In the genomic region with DNA sequence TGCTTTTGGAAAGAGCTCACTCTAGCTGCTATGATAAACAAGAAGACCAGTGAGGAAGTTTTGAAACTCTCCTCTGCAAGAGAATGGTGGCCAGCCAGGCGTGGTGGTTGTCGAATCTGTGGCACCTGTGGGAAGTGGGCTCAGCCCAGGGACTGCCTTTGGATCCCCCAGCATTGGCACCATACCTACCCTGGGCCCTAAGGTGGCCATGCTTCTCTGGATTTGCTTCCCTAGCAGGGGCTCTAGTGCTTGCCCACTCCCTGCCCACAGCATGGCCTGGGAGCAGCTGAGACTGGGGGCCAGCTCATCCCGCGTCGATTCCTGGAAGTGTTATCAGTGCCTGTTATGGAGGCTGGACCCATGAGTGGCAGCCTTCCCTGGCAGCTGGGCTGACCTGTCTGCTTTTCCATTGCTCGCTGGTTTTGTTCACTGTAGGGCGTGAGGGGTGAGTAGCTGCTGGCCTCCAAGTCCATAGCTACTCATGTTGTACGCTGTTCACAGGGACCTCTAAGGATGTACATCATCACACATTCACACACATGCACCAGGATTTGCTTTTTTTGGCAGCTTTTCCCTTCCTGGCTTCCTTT, we compare ENCODE assay signal across 12 cellular contexts. TPM values are rescaled to one million over a fixed set of nuclear protein-coding genes. Genes with fewer than 3 reads are reported as not detected.
DNase-seq lines count a peak whose midpoint lies in the region; ATAC-seq and TF ChIP-seq lines count a peak whose summit lies in the region.
"Had no signal": no experiment of that assay in that cellular context is flagged by ENCODE, and none has a peak within 500 bp of the region (broad histone marks: within the 10 kb centered on the region; RNA-seq: fewer than 3 reads in every experiment).

No MANE protein-coding gene starts in this region.

- no peak for TF ChIP-seq CTCF in type B pancreatic cell (conservative IDR thresholded peaks at IDR 0.05)

- H3K9me3 Mint-ChIP-seq in activated T-helper 17 cell treated with anti-CD3 and anti-CD28 coated beads, Interleukin-2, amount 50 U/mL, for 72 hours, result no peaks in the 10 kb centered on the region
- no peaks in the 10 kb centered on the region for H3K9me3 Mint-ChIP-seq in type B pancreatic cell
- H3K9me3 Mint-ChIP-seq: activated naive CD4-positive, alpha-beta T cell treated with anti-CD3 and anti-CD28 coated beads, Interleukin-2, amount 50 U/mL, for 72 hours had no signal

- peak overlapping the region; percentile 94 for H3K4me3 Mint-ChIP-seq in activated T-helper 17 cell treated with anti-CD3 and anti-CD28 coated beads, Interleukin-2, amount 50 U/mL, for 72 hours
- peak overlapping the region; percentile 71 for H3K4me3 Mint-ChIP-seq in type B pancreatic cell

- peaks cover 13% of the 10 kb centered on the region for H3K4me1 Mint-ChIP-seq in activated T-helper 17 cell treated with anti-CD3 and anti-CD28 coated beads, Interleukin-2, amount 50 U/mL, for 72 hours
- H3K4me1 Mint-ChIP-seq in type B pancreatic cell (ENCODE audit: unreplicated experiment), result peaks cover 21% of the 10 kb centered on the region

- ATAC-seq in left cardiac atrium, result no peak
- no peak for ATAC-seq in left ventricle myocardium superior
- ATAC-seq in activated T-helper 17 cell treated with anti-CD3 and anti-CD28 coated beads, Interleukin-2, amount 50 U/mL, for 72 hours (replicated peaks), result no peak
- no peak for ATAC-seq in HG02981 (IDR thresholded peaks at IDR 0.05; ENCODE audit: unreplicated experiment)
- ATAC-seq: activated naive CD4-positive, alpha-beta T cell treated with anti-CD3 and anti-CD28 coated beads, Interleukin-2, amount 50 U/mL, for 72 hours had no signal

- no peak overlapping the region for H3K27ac Mint-ChIP-seq in activated T-helper 17 cell treated with anti-CD3 and anti-CD28 coated beads, Interleukin-2, amount 50 U/mL, for 72 hours
- no peak overlapping the region for H3K27ac Mint-ChIP-seq in type B pancreatic cell

- intact Hi-C loops in left cardiac atrium (cut with DNase I), result loop anchor here in 1 of 2 donors (10.0 kb wide), 1 partner anchor 78 kb away; no protein-coding TSS in a partner anchor
- intact Hi-C loops in left ventricle myocardium superior (cut with micrococcal nuclease), result no loop called here

- DNase-seq in left cardiac atrium, result peak; percentile 55
- DNase-seq in left ventricle myocardium superior, result no peak
- peak; percentile 81 for DNase-seq in glomerular endothelial cell (ENCODE audit: extremely low read depth, low read depth, low spot score)
- DNase-seq in type B pancreatic cell (ENCODE audit: extremely low spot score, unreplicated experiment), result no peak
- no peak for DNase-seq in NCI-H510A (lab: John Stamatoyannopoulos, UW)
- no peak for DNase-seq in OCI-M1 (lab: John Stamatoyannopoulos, UW)
- DNase-seq: DMS153, MV-4-11, testis had no signal

- no peaks in the 10 kb centered on the region for H3K36me3 Mint-ChIP-seq in activated T-helper 17 cell treated with anti-CD3 and anti-CD28 coated beads, Interleukin-2, amount 50 U/mL, for 72 hours (ENCODE audit: low read depth)
- no peaks in the 10 kb centered on the region for H3K36me3 Mint-ChIP-seq in type B pancreatic cell
- H3K36me3 Mint-ChIP-seq: activated naive CD4-positive, alpha-beta T cell treated with anti-CD3 and anti-CD28 coated beads, Interleukin-2, amount 50 U/mL, for 72 hours had no signal

- no peaks in the 10 kb centered on the region for H3K27me3 Mint-ChIP-seq in activated T-helper 17 cell treated with anti-CD3 and anti-CD28 coated beads, Interleukin-2, amount 50 U/mL, for 72 hours
- peaks cover 16% of the 10 kb centered on the region for H3K27me3 Mint-ChIP-seq in type B pancreatic cell

RNA-seq across cellular contexts. Expression of a gene that starts 2.3 kb away (rescaled TPM):
- total RNA-seq in left cardiac atrium (1 to 10 TPM; 2.2 to 3.3 TPM), left ventricle myocardium superior (1.6 TPM), glomerular endothelial cell (12.0 and 25.0 TPM in 2 replicates), type B pancreatic cell (ENCODE audit: low replicate concordance) (1.3 and 2.0 TPM in 2 replicates)
- under 1 TPM; 0.58 to 0.93 TPM for total RNA-seq in activated T-helper 17 cell treated with anti-CD3 and anti-CD28 coated beads, Interleukin-2, amount 50 U/mL, for 72 hours

RNA-seq across cellular contexts. Expression of a gene that starts 39.0 kb away (rescaled TPM):
- total RNA-seq in left cardiac atrium (10 to 100 TPM; 12.4 to 38.5 TPM), left ventricle myocardium superior (3.8 TPM), glomerular endothelial cell (88.4 and 118 TPM in 2 replicates), type B pancreatic cell (ENCODE audit: low replicate concordance) (40.0 and 43.8 TPM in 2 replicates)
- total RNA-seq in activated T-helper 17 cell treated with anti-CD3 and anti-CD28 coated beads, Interleukin-2, amount 50 U/mL, for 72 hours, result not detected
- total RNA-seq: activated naive CD4-positive, alpha-beta T cell treated with anti-CD3 and anti-CD28 coated beads, Interleukin-2, amount 50 U/mL, for 72 hours had no signal

Comparison
In these comparisons a context has a peak if more than half of its experiments do, and no peak if none do; other contexts are left out.
1. DNase-seq: peak in left cardiac atrium (single experiment) and glomerular endothelial cell (single experiment); none in left ventricle myocardium superior (single experiment), type B pancreatic cell (single experiment), NCI-H510A (single experiment) and OCI-M1 (single experiment).